ENCODE assay signal across 14 cellular contexts in genomic region chr18:57754577-57755330, GRCh38. TPM values are rescaled to one million over a fixed set of nuclear protein-coding genes. Genes with fewer than 3 reads are reported as not detected.
DNase-seq lines count a peak whose midpoint lies in the region; ATAC-seq and TF ChIP-seq lines count a peak whose summit lies in the region.
"Had no signal": no experiment of that assay in that cellular context is flagged by ENCODE, and none has a peak within 500 bp of the region (broad histone marks: within the 10 kb centered on the region; RNA-seq: fewer than 3 reads in every experiment).

No MANE protein-coding gene starts in this region.

- ATAC-seq in GM18508 (IDR thresholded peaks at IDR 0.05; ENCODE audit: insufficient read depth, unreplicated experiment) (peak; percentile 95), GM21390 (IDR thresholded peaks at IDR 0.05; ENCODE audit: unreplicated experiment) (peak; percentile 79), HG03064 (IDR thresholded peaks at IDR 0.05; ENCODE audit: low read depth, unreplicated experiment) (peak; percentile 72)
- ATAC-seq: activated naive CD4-positive, alpha-beta T cell treated with anti-CD3 and anti-CD28 coated beads, Interleukin-2, amount 50 U/mL, for 72 hours had no signal

- H3K4me3 Mint-ChIP-seq in chondrocyte (ENCODE audit: unreplicated experiment): no peak overlapping the region
- H3K4me3 Mint-ChIP-seq in activated CD4-positive, alpha-beta T cell treated with anti-CD3 and anti-CD28 coated beads, Interleukin-2, amount 10 ng/mL, durations not matched to agents 7 days and 5 days: no peak overlapping the region
- H3K4me3 Mint-ChIP-seq: dendritic cell treated with granulocyte-macrophage colony-stimulating factor and Interleukin-4, amounts not matched to agents 40 ng/mL and 50 ng/mL, for 4 days had no signal

- H3K4me1 Mint-ChIP-seq in chondrocyte (ENCODE audit: low read depth): peaks cover 39% of the 10 kb centered on the region
- peaks cover 12% of the 10 kb centered on the region for H3K4me1 Mint-ChIP-seq in activated CD4-positive, alpha-beta T cell treated with anti-CD3 and anti-CD28 coated beads, Interleukin-2, amount 10 ng/mL, durations not matched to agents 7 days and 5 days

- DNase-seq in chondrocyte (ENCODE audit: low spot score) (no peak), posterior vena cava (ENCODE audit: low spot score) (no peak), HK-2 (ENCODE audit: unreplicated experiment) (no peak)
- DNase-seq in activated CD4-positive, alpha-beta T cell treated with anti-CD3 and anti-CD28 coated beads, Interleukin-2, amount 10 ng/mL, durations not matched to agents 7 days and 5 days: no peak
- no peak for DNase-seq in activated effector memory CD4-positive, alpha-beta T cell treated with anti-CD3 and anti-CD28 coated beads, Interleukin-2, amount 50 U/mL, for 16 hours
- DNase-seq: activated CD4-positive, alpha-beta T cell treated with anti-CD3 and anti-CD28 coated beads for 1 hour; left ventricle myocardium inferior; NCI-H510A treated with DMSO at 0.1 percent for 48 hours; thyroid gland had no signal

- TF ChIP-seq CTCF in chondrocyte (IDR thresholded peaks at IDR 0.05): no peak

- peak overlapping the region; percentile 49 for H3K27ac Mint-ChIP-seq in chondrocyte (ENCODE audit: unreplicated experiment)
- no peak overlapping the region for H3K27ac Mint-ChIP-seq in activated CD4-positive, alpha-beta T cell treated with anti-CD3 and anti-CD28 coated beads, Interleukin-2, amount 10 ng/mL, durations not matched to agents 7 days and 5 days
- H3K27ac Mint-ChIP-seq: activated naive CD4-positive, alpha-beta T cell treated with anti-CD3 and anti-CD28 coated beads, Interleukin-2, amount 50 U/mL, for 72 hours; dendritic cell treated with granulocyte-macrophage colony-stimulating factor and Interleukin-4, amounts not matched to agents 40 ng/mL and 50 ng/mL, for 4 days had no signal

- H3K27me3 Mint-ChIP-seq in chondrocyte (ENCODE audit: low read depth): no peaks in the 10 kb centered on the region
- peaks cover 1% of the 10 kb centered on the region for H3K27me3 Mint-ChIP-seq in activated CD4-positive, alpha-beta T cell treated with anti-CD3 and anti-CD28 coated beads, Interleukin-2, amount 10 ng/mL, durations not matched to agents 7 days and 5 days
- H3K27me3 Mint-ChIP-seq: dendritic cell treated with granulocyte-macrophage colony-stimulating factor and Interleukin-4, amounts not matched to agents 40 ng/mL and 50 ng/mL, for 4 days had no signal

- H3K9me3 Mint-ChIP-seq in chondrocyte (ENCODE audit: low read depth): no peaks in the 10 kb centered on the region
- peaks cover 2% of the 10 kb centered on the region for H3K9me3 Mint-ChIP-seq in activated CD4-positive, alpha-beta T cell treated with anti-CD3 and anti-CD28 coated beads, Interleukin-2, amount 10 ng/mL, durations not matched to agents 7 days and 5 days
- H3K9me3 Mint-ChIP-seq: activated naive CD4-positive, alpha-beta T cell treated with anti-CD3 and anti-CD28 coated beads, Interleukin-2, amount 50 U/mL, for 72 hours; dendritic cell treated with granulocyte-macrophage colony-stimulating factor and Interleukin-4, amounts not matched to agents 40 ng/mL and 50 ng/mL, for 4 days had no signal

- H3K36me3 Mint-ChIP-seq in chondrocyte (ENCODE audit: low read depth): peaks cover 14% of the 10 kb centered on the region
- H3K36me3 Mint-ChIP-seq in activated CD4-positive, alpha-beta T cell treated with anti-CD3 and anti-CD28 coated beads, Interleukin-2, amount 10 ng/mL, durations not matched to agents 7 days and 5 days (ENCODE audit: low read depth): no peaks in the 10 kb centered on the region
- H3K36me3 Mint-ChIP-seq: activated naive CD4-positive, alpha-beta T cell treated with anti-CD3 and anti-CD28 coated beads, Interleukin-2, amount 50 U/mL, for 72 hours had no signal

- intact Hi-C loops in posterior vena cava (cut with DNase I): no loop called here

- CTCF ChIA-PET in activated CD4-positive, alpha-beta T cell treated with anti-CD3 and anti-CD28 coated beads, Interleukin-2, amount 10 ng/mL, durations not matched to agents 7 days and 5 days (lab: Charles Lee): interaction anchor here (1.2 kb wide), 1 partner anchor 18 kb away, joined by 3 read pairs; no protein-coding TSS in a partner anchor

- POLR2A ChIA-PET in activated CD4-positive, alpha-beta T cell treated with anti-CD3 and anti-CD28 coated beads, Interleukin-2, amount 10 ng/mL, durations not matched to agents 7 days and 5 days (lab: Charles Lee): no interaction called here

RNA-seq across cellular contexts. Expression of gene ATP8B1, which starts 48.4 kb away (rescaled TPM):
- total RNA-seq in chondrocyte (28.1 to 38.3 TPM (median 35.4 TPM) in 3 replicates), posterior vena cava (10 to 100 TPM; 27.7 to 47.3 TPM)
- total RNA-seq in activated CD4-positive, alpha-beta T cell treated with anti-CD3 and anti-CD28 coated beads, Interleukin-2, amount 10 ng/mL, durations not matched to agents 7 days and 5 days: not detected
- total RNA-seq: activated naive CD4-positive, alpha-beta T cell treated with anti-CD3 and anti-CD28 coated beads, Interleukin-2, amount 50 U/mL, for 72 hours had no signal

Comparison
In these comparisons a context has a peak if more than half of its experiments do, and no peak if none do; other contexts are left out.
1. RNA of gene ATP8B1, which starts 48.4 kb away (total RNA-seq): 27.7 to 47.3 TPM in posterior vena cava and 28.1 to 38.3 TPM in chondrocyte; not detected in activated CD4-positive, alpha-beta T cell treated with anti-CD3 and anti-CD28 coated beads, Interleukin-2, amount 10 ng/mL, durations not matched to agents 7 days and 5 days; every median in the first group is over 10 times any median in the second.
2. Peak in every context shown above with its lines, with median percentiles within 50 percentile points of each other: ATAC-seq.